ENCODE assay signal across 8 cellular contexts in the genomic region with DNA sequence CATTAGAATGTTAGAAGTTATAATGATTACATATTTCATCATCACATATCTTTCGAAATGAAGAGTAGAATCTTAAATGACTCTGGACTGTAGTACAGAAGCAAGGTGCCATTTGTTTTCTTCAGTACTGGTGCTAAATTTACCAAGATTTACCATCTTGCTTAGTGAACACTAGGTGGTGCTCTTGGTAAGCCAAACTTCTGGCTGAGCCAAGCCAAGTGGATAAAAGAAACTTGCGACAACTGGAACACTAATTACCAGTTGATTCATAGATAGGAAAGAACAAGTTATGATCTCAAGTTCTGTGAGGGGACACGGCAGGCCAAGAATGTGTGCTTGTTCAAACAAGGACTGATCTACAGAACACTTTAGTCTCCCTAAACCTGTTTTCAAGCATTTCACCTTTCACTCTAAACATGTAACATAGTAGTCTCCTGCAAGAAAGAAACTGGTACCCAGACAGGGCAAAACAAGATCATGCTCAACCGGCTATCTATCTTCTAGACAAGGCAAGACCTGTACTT. TPM values are rescaled to one million over a fixed set of nuclear protein-coding genes. Genes with fewer than 3 reads are reported as not detected.
A peak's percentile ranks its signal among the peaks of the same experiment; 100 is the strongest.
DNase-seq lines count a peak whose midpoint lies in the region; ATAC-seq, FAIRE-seq and TF ChIP-seq lines count a peak whose summit lies in the region.

No MANE protein-coding gene starts in this region.

- H3F3A ChIP-seq in SU-DHL-6 (ENCODE audit: insufficient read depth), result peaks cover 4% of the 10 kb centered on the region; the same call in 1 of the 2 replicates

- no peak overlapping the region for H3K27ac ChIP-seq in SU-DHL-6 (ENCODE audit: low read depth, low read length)

- H3K27me3 ChIP-seq in SU-DHL-6 (ENCODE audit: low read length), result no peaks in the 10 kb centered on the region

- intact Hi-C loops in CD14-positive monocyte (cut with micrococcal nuclease), result loop anchor here (5.0 kb wide), 1 partner anchor 234 kb away; no protein-coding TSS in a partner anchor

- peak; percentile 87 for FAIRE-seq in GM18507 (lab: Jason Lieb, UNC)

- no peaks in the 10 kb centered on the region for H4K20me1 ChIP-seq in SU-DHL-6 (ENCODE audit: low read depth, low read length)

- H3K9ac ChIP-seq in SU-DHL-6 (ENCODE audit: low read length), result no peak overlapping the region

- peak overlapping the region in 1 of 7 donors; percentile 73 for H3K27ac Mint-ChIP-seq in CD14-positive monocyte
- H3K27ac Mint-ChIP-seq in type B pancreatic cell, result peak overlapping the region; percentile 14

- H3K79me2 ChIP-seq in SU-DHL-6 (ENCODE audit: insufficient read depth, low read length), result no peaks in the 10 kb centered on the region

- H3K4me3 ChIP-seq in SU-DHL-6 (ENCODE audit: insufficient read depth, low read length, poor library complexity, severe bottlenecking), result no peak overlapping the region

- H3K4me2 ChIP-seq in SU-DHL-6 (ENCODE audit: low read depth, low read length, poor library complexity, severe bottlenecking), result peak overlapping the region; percentile 19

- no peak overlapping the region for H2AFZ ChIP-seq in SU-DHL-6 (ENCODE audit: low read depth, low read length, severe bottlenecking)

- 0 out of 2 replicates have a peak, but pooled peaks cover 2% of the 10 kb centered on the region for H3K36me3 ChIP-seq in SU-DHL-6 (ENCODE audit: low read length)

- TF ChIP-seq CTCF in CD14-positive monocyte (IDR thresholded peaks at IDR 0.05) (peak; percentile 87), SU-DHL-6 (IDR thresholded peaks at IDR 0.05; ENCODE audit: insufficient read depth, low read length, poor library complexity, severe bottlenecking) (peak; percentile 64), type B pancreatic cell (conservative IDR thresholded peaks at IDR 0.05) (peak; percentile 91)

- H3K36me3 Mint-ChIP-seq in CD14-positive monocyte (peaks cover 31 to 32% of the 10 kb centered on the region in 2 donors), type B pancreatic cell (peaks cover 10% of the 10 kb centered on the region)

- H3K9me2 ChIP-seq in SU-DHL-6 (replicated peaks; ENCODE audit: insufficient read depth, low read length), result no peaks in the 10 kb centered on the region

- ATAC-seq in HG02884 (IDR thresholded peaks at IDR 0.05; ENCODE audit: unreplicated experiment), result peak; percentile 68

- H3K4me1 Mint-ChIP-seq in CD14-positive monocyte (peaks cover 13% of the 10 kb centered on the region), type B pancreatic cell (ENCODE audit: unreplicated experiment) (peaks cover 7% of the 10 kb centered on the region)

- no peaks in the 10 kb centered on the region for H3K27me3 Mint-ChIP-seq in CD14-positive monocyte (ENCODE audit: low read depth in 3 of 3)
- no peaks in the 10 kb centered on the region for H3K27me3 Mint-ChIP-seq in type B pancreatic cell

- H3K4me3 Mint-ChIP-seq in CD14-positive monocyte, result no peak overlapping the region
- H3K4me3 Mint-ChIP-seq in type B pancreatic cell, result no peak overlapping the region

- no peaks in the 10 kb centered on the region for H3K9me3 Mint-ChIP-seq in CD14-positive monocyte
- H3K9me3 Mint-ChIP-seq in type B pancreatic cell, result no peaks in the 10 kb centered on the region

- peak; percentile 52 for DNase-seq in CD14-positive monocyte (ENCODE audit: low spot score)
- DNase-seq in GM18507 (ENCODE audit: extremely low spot score, insufficient read length, low read depth), result peak; percentile 26
- DNase-seq in NCI-H1436 (lab: John Stamatoyannopoulos, UW), result peak; percentile 60
- DNase-seq in dermis microvascular lymphatic vessel endothelial cell (ENCODE audit: low read depth in 2 of 2), result peak; percentile 50 to 77
- peak; percentile 74 to 83 for DNase-seq in lung microvascular endothelial cell (ENCODE audit: low read depth in 2 of 2)
- no peak for DNase-seq in type B pancreatic cell (ENCODE audit: extremely low spot score, unreplicated experiment)

- no peaks in the 10 kb centered on the region for H3K9me3 ChIP-seq in SU-DHL-6 (ENCODE audit: insufficient read depth, low read length)

RNA-seq across cellular contexts. Expression of gene SPRTN, which starts 19.8 kb away (rescaled TPM):
- polyA plus RNA-seq in CD14-positive monocyte, result 1 to 10 TPM; 7.8 to 9.1 TPM
- total RNA-seq in dermis microvascular lymphatic vessel endothelial cell (12.3 and 13.9 TPM in 2 replicates), lung microvascular endothelial cell (10.0 and 14.9 TPM in 2 replicates), type B pancreatic cell (ENCODE audit: low replicate concordance) (12.3 and 14.5 TPM in 2 replicates)

RNA-seq across cellular contexts. Expression of gene EXOC8, which starts 20.2 kb away (rescaled TPM):
- polyA plus RNA-seq in CD14-positive monocyte, result 1 to 10 TPM; 2.8 to 3.1 TPM
- total RNA-seq in dermis microvascular lymphatic vessel endothelial cell, result 16.4 and 21.9 TPM in 2 replicates
- 13.1 and 24.6 TPM in 2 replicates for total RNA-seq in lung microvascular endothelial cell
- 13.1 and 19.2 TPM in 2 replicates for total RNA-seq in type B pancreatic cell (ENCODE audit: low replicate concordance)
